ENCODE assay signal across 1 cellular context in the genomic region with DNA sequence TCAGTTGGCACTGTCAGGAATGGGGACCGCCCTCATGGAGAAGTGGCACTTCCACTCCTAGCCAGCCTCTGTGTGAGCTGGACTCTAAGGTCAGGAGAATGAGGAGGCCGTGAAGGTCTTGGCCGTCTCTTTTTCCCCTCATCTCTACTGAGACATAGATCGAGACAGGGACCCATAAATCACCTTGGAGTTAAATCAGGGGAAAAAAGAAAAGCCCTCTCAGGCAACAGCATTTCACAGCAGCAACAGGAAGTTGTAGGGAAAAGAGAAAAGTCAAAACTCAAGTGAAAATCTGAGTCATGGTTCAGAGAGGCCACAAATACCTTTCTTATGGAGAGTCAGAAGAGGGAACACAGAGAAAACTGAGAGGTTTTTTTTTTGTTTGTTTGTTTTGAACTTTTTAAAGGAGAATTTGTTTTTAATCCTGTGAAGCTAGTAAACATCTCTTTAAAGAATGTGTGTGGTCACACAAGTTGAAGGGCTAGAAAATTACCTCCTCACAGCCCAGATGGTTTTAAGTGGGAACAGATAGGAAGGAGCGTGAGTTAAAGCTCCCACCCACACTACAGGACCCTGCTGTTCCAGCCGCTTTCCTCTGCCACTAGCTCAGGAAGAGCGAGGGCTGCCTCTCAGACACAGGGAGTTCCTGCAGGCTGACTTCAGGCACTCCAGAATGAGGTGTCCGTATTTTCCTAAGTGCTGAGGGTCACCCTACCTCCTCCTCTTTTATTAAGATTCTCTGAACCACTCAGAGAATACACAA.
TF ChIP-seq lines count a peak whose summit lies in the region.

No MANE protein-coding gene starts in this region.

TF ChIP-seq in IMR-90, 13 proteins besides CTCF, POLR2A, EP300 and RAD21:
- no peak for TF ChIP-seq CHD1 (IDR thresholded peaks at IDR 0.05; ENCODE audit: low read depth, low read length)
- TF ChIP-seq NFE2L2 (IDR thresholded peaks at IDR 0.05; ENCODE audit: low read depth, low read length), result no peak
- TF ChIP-seq CEBPB (IDR thresholded peaks at IDR 0.05; ENCODE audit: low read depth, low read length), result no peak
- TF ChIP-seq RFX5 (IDR thresholded peaks at IDR 0.05; ENCODE audit: low read depth, low read length), result no peak
- no peak for TF ChIP-seq MAZ (IDR thresholded peaks at IDR 0.05; ENCODE audit: borderline replicate concordance, low read depth, low read length)
- TF ChIP-seq MXI1 (IDR thresholded peaks at IDR 0.05; ENCODE audit: borderline replicate concordance, low read depth, low read length), result no peak
- TF ChIP-seq ELK1 (IDR thresholded peaks at IDR 0.05; ENCODE audit: borderline replicate concordance, low read depth, low read length), result no peak
- TF ChIP-seq, protein P1, sequence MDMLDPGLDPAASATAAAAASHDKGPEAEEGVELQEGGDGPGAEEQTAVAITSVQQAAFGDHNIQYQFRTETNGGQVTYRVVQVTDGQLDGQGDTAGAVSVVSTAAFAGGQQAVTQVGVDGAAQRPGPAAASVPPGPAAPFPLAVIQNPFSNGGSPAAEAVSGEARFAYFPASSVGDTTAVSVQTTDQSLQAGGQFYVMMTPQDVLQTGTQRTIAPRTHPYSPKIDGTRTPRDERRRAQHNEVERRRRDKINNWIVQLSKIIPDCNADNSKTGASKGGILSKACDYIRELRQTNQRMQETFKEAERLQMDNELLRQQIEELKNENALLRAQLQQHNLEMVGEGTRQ (IDR thresholded peaks at IDR 0.05; ENCODE audit: low read depth, low read length), result no peak
- no peak for TF ChIP-seq MAFK (IDR thresholded peaks at IDR 0.05; ENCODE audit: low read depth, low read length)
- no peak for TF ChIP-seq FOS (IDR thresholded peaks at IDR 0.05; ENCODE audit: low read depth, low read length)
- TF ChIP-seq SMC3 (IDR thresholded peaks at IDR 0.05; ENCODE audit: low read depth, low read length), result no peak
- no peak for TF ChIP-seq BHLHE40 (IDR thresholded peaks at IDR 0.05; ENCODE audit: low read depth, low read length)
- no peak for TF ChIP-seq RCOR1 (IDR thresholded peaks at IDR 0.05; ENCODE audit: insufficient replicate concordance, low read length)
